In the genomic region with DNA sequence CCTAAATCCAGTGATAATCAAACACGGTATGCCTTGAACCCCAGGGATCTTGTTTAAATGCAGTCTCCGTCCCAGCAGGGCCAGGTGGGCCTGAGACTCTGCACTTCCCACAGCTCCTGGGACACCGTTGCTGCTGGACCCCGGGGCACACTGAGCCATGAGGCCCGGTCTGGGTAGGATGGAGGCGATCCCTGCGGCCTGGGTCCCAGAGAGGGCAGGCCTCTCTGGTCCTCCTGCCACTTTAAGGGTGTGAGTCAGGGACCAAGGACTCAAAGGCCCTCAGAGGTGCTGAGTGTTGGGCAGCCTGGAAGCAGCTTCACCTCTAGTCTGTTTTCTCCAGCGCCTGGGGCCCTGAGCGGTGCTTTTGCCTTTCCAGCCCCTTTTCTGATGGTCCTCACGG, we compare ENCODE assay signal across 16 cellular contexts.
"Had no signal": no experiment of that assay in that cellular context is flagged by ENCODE, and none has a peak within 500 bp of the region (broad histone marks: within the 10 kb centered on the region; RNA-seq: fewer than 3 reads in every experiment).

No MANE protein-coding gene starts in this region.

- DNase-seq: activated CD4-positive, alpha-beta T cell treated with anti-CD3 and anti-CD28 coated beads for 1 hour; activated CD4-positive, alpha-beta T cell treated with anti-CD3 and anti-CD28 coated beads, Interleukin-2, amount 50 U/mL, for 48 hours; activated effector memory CD4-positive, alpha-beta T cell treated with Interleukin-2 at 50 U/mL for 16 hours; activated naive CD4-positive, alpha-beta T cell treated with anti-CD3 and anti-CD28 coated beads, Interleukin-2, amount 10 ng/mL, durations not matched to agents 7 days and 5 days; activated T-cell treated with anti-CD3 and anti-CD28 coated beads, Interleukin-2, amount 50 U/mL, for 48 hours; aorta; brain microvascular endothelial cell; colonic mucosa; foreskin keratinocyte; hippocampal formation; naive B cell; stimulated activated naive CD4-positive, alpha-beta T cell treated with Interleukin-2 at 50 U/mL for 16 hours; SW 1271; T-helper 2 cell; trophoblast cell had no signal

- H3K36me3 Mint-ChIP-seq: activated naive CD4-positive, alpha-beta T cell treated with anti-CD3 and anti-CD28 coated beads, Interleukin-2, amount 10 ng/mL, durations not matched to agents 7 days and 5 days; naive B cell had no signal

- ATAC-seq: foreskin keratinocyte had no signal

- H3K27ac Mint-ChIP-seq: activated naive CD4-positive, alpha-beta T cell treated with anti-CD3 and anti-CD28 coated beads, Interleukin-2, amount 10 ng/mL, durations not matched to agents 7 days and 5 days had no signal

- H3K4me3 Mint-ChIP-seq: activated naive CD4-positive, alpha-beta T cell treated with anti-CD3 and anti-CD28 coated beads, Interleukin-2, amount 10 ng/mL, durations not matched to agents 7 days and 5 days; central memory CD8-positive, alpha-beta T cell; naive B cell had no signal

- H3K9me3 Mint-ChIP-seq: activated naive CD4-positive, alpha-beta T cell treated with anti-CD3 and anti-CD28 coated beads, Interleukin-2, amount 10 ng/mL, durations not matched to agents 7 days and 5 days; central memory CD8-positive, alpha-beta T cell had no signal

- H3K4me1 Mint-ChIP-seq: activated naive CD4-positive, alpha-beta T cell treated with anti-CD3 and anti-CD28 coated beads, Interleukin-2, amount 10 ng/mL, durations not matched to agents 7 days and 5 days; central memory CD8-positive, alpha-beta T cell had no signal
